8 cellular contexts compared by ENCODE assay signal in the genomic region with DNA sequence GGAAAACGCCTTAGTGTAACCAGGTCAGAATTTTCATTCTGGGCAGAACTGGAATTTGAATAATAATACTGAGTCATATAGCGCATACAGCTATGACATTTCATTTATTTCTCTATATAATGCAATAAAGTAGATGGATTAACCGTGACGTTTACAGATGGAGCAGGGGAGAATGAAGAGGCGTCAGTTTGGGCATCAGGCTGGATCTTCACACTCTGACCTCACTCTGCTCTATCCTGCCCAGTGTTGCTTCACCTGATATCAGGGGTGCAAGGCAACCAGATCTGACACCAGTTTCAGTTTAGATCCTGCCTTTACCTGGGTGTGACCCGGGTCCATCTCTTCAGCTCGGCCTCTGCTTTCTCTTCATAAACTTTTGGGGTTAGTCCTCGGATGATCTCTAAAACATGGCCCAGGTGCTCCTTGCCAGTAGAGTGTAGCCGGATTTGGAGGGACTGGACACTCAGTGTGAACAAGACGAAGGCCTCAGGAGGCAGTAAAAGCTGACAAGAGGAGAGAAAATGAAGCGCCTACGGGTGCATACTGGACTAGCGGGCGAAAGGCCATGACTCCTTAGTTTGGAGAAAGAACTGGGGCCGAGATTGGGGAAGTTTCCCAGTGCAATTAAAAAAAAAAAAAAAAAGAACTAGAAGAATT. TPM values are rescaled to one million over a fixed set of nuclear protein-coding genes. Genes with fewer than 3 reads are reported as not detected.
A peak's percentile ranks its signal among the peaks of the same experiment; 100 is the strongest.
DNase-seq lines count a peak whose midpoint lies in the region; ATAC-seq and TF ChIP-seq lines count a peak whose summit lies in the region.

No MANE protein-coding gene starts in this region.

- H3K27me3 ChIP-seq in DND-41 (ENCODE audit: insufficient read depth, low read length, poor library complexity), result no peaks in the 10 kb centered on the region
- H3K27me3 ChIP-seq in hepatocyte, result no peaks in the 10 kb centered on the region

- H3K79me2 ChIP-seq in DND-41 (ENCODE audit: insufficient read depth, low read length) (no peaks in the 10 kb centered on the region), hepatocyte (peaks cover 44% of the 10 kb centered on the region)

- POLR2A ChIA-PET in activated CD8-positive, alpha-beta T cell treated with anti-CD3 and anti-CD28 coated beads, Interleukin-2, amount 10 ng/mL, durations not matched to agents 7 days and 5 days (lab: Charles Lee), result interaction anchor here (0.6 to 2.0 kb wide), 16 partner anchors 8 to 572 kb away, joined by 3 to 18 read pairs (median 3); a partner anchor contains a TSS

- peak overlapping the region; percentile 89; the same call in 1 of the 2 replicates for H3K9ac ChIP-seq in DND-41 (ENCODE audit: low read depth, low read length)

- no peak for ATAC-seq in DND-41 (ENCODE audit: insufficient read depth, low read depth)
- peak; percentile 4 for ATAC-seq in HG02885 (IDR thresholded peaks at IDR 0.05; ENCODE audit: poor library complexity, unreplicated experiment)
- peak; percentile 6 for ATAC-seq in activated CD8-positive, alpha-beta T cell treated with anti-CD3 and anti-CD28 coated beads, Interleukin-2, amount 10 ng/mL, durations not matched to agents 7 days and 5 days
- no peak for ATAC-seq in stimulated activated effector memory CD8-positive, alpha-beta T cell treated with anti-CD3 and anti-CD28 coated beads, Interleukin-12 subunit alpha, Interleukin-12 subunit beta, amount 100 ng/mL, for 72 hours
- no peak for ATAC-seq in GM21390 (IDR thresholded peaks at IDR 0.05; ENCODE audit: unreplicated experiment)

- H3K36me3 ChIP-seq in DND-41 (ENCODE audit: insufficient read depth, low read length), result no peaks in the 10 kb centered on the region
- H3K36me3 ChIP-seq in hepatocyte (replicated peaks; ENCODE audit: insufficient read depth, low read depth), result no peaks in the 10 kb centered on the region

- peaks cover 2% of the 10 kb centered on the region for H3K36me3 Mint-ChIP-seq in activated CD8-positive, alpha-beta T cell treated with anti-CD3 and anti-CD28 coated beads, Interleukin-2, amount 10 ng/mL, durations not matched to agents 7 days and 5 days (ENCODE audit: low read depth)
- H3K36me3 Mint-ChIP-seq in stimulated activated effector memory CD8-positive, alpha-beta T cell treated with anti-CD3 and anti-CD28 coated beads, Interleukin-12 subunit alpha, Interleukin-12 subunit beta, amount 100 ng/mL, for 72 hours, result peaks cover 18% of the 10 kb centered on the region

- H4K20me1 ChIP-seq in DND-41 (ENCODE audit: insufficient read depth, low read length) (no peaks in the 10 kb centered on the region), hepatocyte (ENCODE audit: insufficient read depth, poor library complexity, severe bottlenecking) (peaks cover 29% of the 10 kb centered on the region)

- peak overlapping the region; percentile 91 for H3K27ac Mint-ChIP-seq in activated CD8-positive, alpha-beta T cell treated with anti-CD3 and anti-CD28 coated beads, Interleukin-2, amount 10 ng/mL, durations not matched to agents 7 days and 5 days
- peak overlapping the region; percentile 96 for H3K27ac Mint-ChIP-seq in stimulated activated effector memory CD8-positive, alpha-beta T cell treated with anti-CD3 and anti-CD28 coated beads, Interleukin-12 subunit alpha, Interleukin-12 subunit beta, amount 100 ng/mL, for 72 hours

- H3K9me3 ChIP-seq in DND-41 (ENCODE audit: insufficient read depth, low read length, severe bottlenecking) (no peaks in the 10 kb centered on the region), hepatocyte (ENCODE audit: low read depth) (no peaks in the 10 kb centered on the region)

- 39% methylated on average over 15 of the region's 15 CpGs for WGBS in hepatocyte (ENCODE audit: low lambda C conversion rate, missing lambda C conversion rate)

- H3K9me2 ChIP-seq in hepatocyte (replicated peaks; ENCODE audit: insufficient read depth), result no peaks in the 10 kb centered on the region

- DNase-seq in DND-41 (no peak), hepatocyte (ENCODE audit: low spot score) (no peak), DMS53 treated with DMSO at 0.1 percent for 48 hours (lab: John Stamatoyannopoulos, UW; ENCODE audit: unreplicated experiment) (no peak)
- peak; percentile 51 for DNase-seq in activated CD8-positive, alpha-beta T cell treated with anti-CD3 and anti-CD28 coated beads, Interleukin-2, amount 10 ng/mL, durations not matched to agents 7 days and 5 days
- no peak for DNase-seq in stimulated activated effector memory CD8-positive, alpha-beta T cell treated with anti-CD3 and anti-CD28 coated beads, Interleukin-12 subunit alpha, Interleukin-12 subunit beta, amount 100 ng/mL, for 72 hours (ENCODE audit: low spot score in 2 of 2)
- no peak for DNase-seq in stimulated activated CD4-positive, alpha-beta T cell treated with anti-CD3 and anti-CD28 coated beads, Interleukin-4, amount 100 ng/mL, for 24 hours

- H3K27me3 Mint-ChIP-seq in activated CD8-positive, alpha-beta T cell treated with anti-CD3 and anti-CD28 coated beads, Interleukin-2, amount 10 ng/mL, durations not matched to agents 7 days and 5 days (ENCODE audit: low read depth), result no peaks in the 10 kb centered on the region

- H3K4me2 ChIP-seq in DND-41 (ENCODE audit: insufficient read depth, low read length), result peak overlapping the region; percentile 100
- peak overlapping the region; percentile 89 for H3K4me2 ChIP-seq in hepatocyte

- peak overlapping the region; percentile 46; the same call in 1 of the 2 replicates for H2AFZ ChIP-seq in DND-41 (ENCODE audit: low read depth, low read length)
- peak overlapping the region; percentile 29 for H2AFZ ChIP-seq in hepatocyte

- TF ChIP-seq CTCF in DND-41 (IDR thresholded peaks at IDR 0.05; ENCODE audit: borderline replicate concordance, extremely low read depth, low read length, poor library complexity, severe bottlenecking) (no peak), hepatocyte (IDR thresholded peaks at IDR 0.05; ENCODE audit: poor library complexity) (no peak)

- H3K27ac ChIP-seq in DND-41 (ENCODE audit: low read length) (no peak overlapping the region), hepatocyte (peak overlapping the region; percentile 100)

- H3K4me3 ChIP-seq in DND-41 (ENCODE audit: low read depth in 1 of 2, low read length in 2 of 2) (peak overlapping the region; percentile 68 to 93; a peak in 3 of 4 replicates), hepatocyte (peak overlapping the region; percentile 33)

- CTCF ChIA-PET in activated CD8-positive, alpha-beta T cell treated with anti-CD3 and anti-CD28 coated beads, Interleukin-2, amount 10 ng/mL, durations not matched to agents 7 days and 5 days (lab: Charles Lee), result interaction anchor here (0.6 to 2.9 kb wide), 28 partner anchors 9 to 163 kb away, joined by 3 to 40 read pairs (median 6); a partner anchor contains a TSS

- H3K9me3 Mint-ChIP-seq in activated CD8-positive, alpha-beta T cell treated with anti-CD3 and anti-CD28 coated beads, Interleukin-2, amount 10 ng/mL, durations not matched to agents 7 days and 5 days (ENCODE audit: insufficient read depth), result no peaks in the 10 kb centered on the region
- H3K9me3 Mint-ChIP-seq in stimulated activated effector memory CD8-positive, alpha-beta T cell treated with anti-CD3 and anti-CD28 coated beads, Interleukin-12 subunit alpha, Interleukin-12 subunit beta, amount 100 ng/mL, for 72 hours, result no peaks in the 10 kb centered on the region

- peaks cover 43% of the 10 kb centered on the region for H3K4me1 Mint-ChIP-seq in activated CD8-positive, alpha-beta T cell treated with anti-CD3 and anti-CD28 coated beads, Interleukin-2, amount 10 ng/mL, durations not matched to agents 7 days and 5 days (ENCODE audit: low read depth)
- H3K4me1 Mint-ChIP-seq in stimulated activated effector memory CD8-positive, alpha-beta T cell treated with anti-CD3 and anti-CD28 coated beads, Interleukin-12 subunit alpha, Interleukin-12 subunit beta, amount 100 ng/mL, for 72 hours, result peaks cover 60% of the 10 kb centered on the region

- peaks cover 40% of the 10 kb centered on the region for H3K4me1 ChIP-seq in DND-41 (ENCODE audit: insufficient read depth, low read length)
- peaks cover 35% of the 10 kb centered on the region for H3K4me1 ChIP-seq in hepatocyte (ENCODE audit: insufficient read depth)

- peak overlapping the region; percentile 80 for H3K4me3 Mint-ChIP-seq in activated CD8-positive, alpha-beta T cell treated with anti-CD3 and anti-CD28 coated beads, Interleukin-2, amount 10 ng/mL, durations not matched to agents 7 days and 5 days
- H3K4me3 Mint-ChIP-seq in stimulated activated effector memory CD8-positive, alpha-beta T cell treated with anti-CD3 and anti-CD28 coated beads, Interleukin-12 subunit alpha, Interleukin-12 subunit beta, amount 100 ng/mL, for 72 hours, result no peak overlapping the region

RNA-seq across cellular contexts. Expression of a gene that starts 1.4 kb away (rescaled TPM):
- total RNA-seq in activated CD8-positive, alpha-beta T cell treated with anti-CD3 and anti-CD28 coated beads, Interleukin-2, amount 10 ng/mL, durations not matched to agents 7 days and 5 days, result 100 to 1,000 TPM; 179 to 192 TPM
- total RNA-seq in hepatocyte, result 25.0 and 31.8 TPM in 2 replicates
- 187 and 202 TPM in 2 replicates for polyA plus RNA-seq in hepatocyte

RNA-seq across cellular contexts. Expression of a gene that starts 17.2 kb away (rescaled TPM):
- total RNA-seq in activated CD8-positive, alpha-beta T cell treated with anti-CD3 and anti-CD28 coated beads, Interleukin-2, amount 10 ng/mL, durations not matched to agents 7 days and 5 days, result 1 to 10 TPM; 2.2 to 2.4 TPM
- total RNA-seq in hepatocyte, result 1.9 and 2.5 TPM in 2 replicates
- polyA plus RNA-seq in hepatocyte, result 0.87 and 1.6 TPM in 2 replicates

RNA-seq across cellular contexts. Expression of a gene that starts 28.9 kb away (rescaled TPM):
- total RNA-seq in activated CD8-positive, alpha-beta T cell treated with anti-CD3 and anti-CD28 coated beads, Interleukin-2, amount 10 ng/mL, durations not matched to agents 7 days and 5 days, result 10 to 100 TPM; 12.4 to 15.7 TPM
- total RNA-seq in hepatocyte, result 34.2 and 39.4 TPM in 2 replicates
- polyA plus RNA-seq in hepatocyte, result 36.7 and 42.9 TPM in 2 replicates

Comparison
In these comparisons a context has a peak if more than half of its experiments do, and no peak if none do; other contexts are left out.
1. ATAC-seq: peak in HG02885 (single experiment) and activated CD8-positive, alpha-beta T cell treated with anti-CD3 and anti-CD28 coated beads, Interleukin-2, amount 10 ng/mL, durations not matched to agents 7 days and 5 days (single experiment); none in DND-41 (single experiment), stimulated activated effector memory CD8-positive, alpha-beta T cell treated with anti-CD3 and anti-CD28 coated beads, Interleukin-12 subunit alpha, Interleukin-12 subunit beta, amount 100 ng/mL, for 72 hours (single experiment) and GM21390 (single experiment).